Comparison of ENCODE assay signal across 9 cellular contexts in genomic region chr20:57596998-57597939, GRCh38. TPM values are rescaled to one million over a fixed set of nuclear protein-coding genes. Genes with fewer than 3 reads are reported as not detected.
DNase-seq lines count a peak whose midpoint lies in the region; ATAC-seq and TF ChIP-seq lines count a peak whose summit lies in the region.
"Had no signal": no experiment of that assay in that cellular context is flagged by ENCODE, and none has a peak within 500 bp of the region (broad histone marks: within the 10 kb centered on the region; RNA-seq: fewer than 3 reads in every experiment).

No MANE protein-coding gene starts in this region.

- H3K9me3 ChIP-seq in adrenal gland (replicated peaks in 1 of 3) (no peaks in the 10 kb centered on the region), right atrium auricular region (no peaks in the 10 kb centered on the region), skeletal muscle satellite cell (replicated peaks; ENCODE audit: low read length) (no peaks in the 10 kb centered on the region)

- no peak overlapping the region for H3K9ac ChIP-seq in skeletal muscle satellite cell (ENCODE audit: low read depth, low read length)

- no peaks in the 10 kb centered on the region for H3K36me3 ChIP-seq in adrenal gland (replicated peaks in 1 of 2)
- no peaks in the 10 kb centered on the region for H3K36me3 ChIP-seq in right atrium auricular region
- H3K36me3 ChIP-seq in skeletal muscle satellite cell (ENCODE audit: insufficient read depth, low read length), result no peaks in the 10 kb centered on the region

- intact Hi-C loops in adrenal gland (cut with DNase I), result loop anchor here (2.0 to 10.0 kb wide), 4 partner anchors 212 to 612 kb away; no protein-coding TSS in a partner anchor

- no peak overlapping the region for H3K4me3 ChIP-seq in adrenal gland
- H3K4me3 ChIP-seq in right atrium auricular region, result no peak overlapping the region
- no peak overlapping the region for H3K4me3 ChIP-seq in skeletal muscle satellite cell (ENCODE audit: low read length)

- peak; percentile 62 for DNase-seq in SIG-M5 treated with dmso at 0.1 percent for 504 hours (lab: John Stamatoyannopoulos, UW; ENCODE audit: unreplicated experiment)
- DNase-seq in SIG-M5 (lab: John Stamatoyannopoulos, UW), result no peak
- DNase-seq in T-helper 1 cell, result peak; percentile 49 to 70 (median 64)
- DNase-seq in adrenal gland, result peak; percentile 32 to 72 (median 67)
- DNase-seq in right atrium auricular region (ENCODE audit: low spot score), result no peak

- H3K4me1 ChIP-seq in adrenal gland (replicated peaks in 1 of 2) (no peaks in the 10 kb centered on the region), right atrium auricular region (peaks cover 0 to 8% of the 10 kb centered on the region in 2 donors), skeletal muscle satellite cell (ENCODE audit: control insufficient read depth, insufficient read depth, low read length) (peaks cover 3% of the 10 kb centered on the region)

- H3K27me3 ChIP-seq in adrenal gland, result no peaks in the 10 kb centered on the region
- no peaks in the 10 kb centered on the region for H3K27me3 ChIP-seq in right atrium auricular region
- peaks cover 30% of the 10 kb centered on the region for H3K27me3 ChIP-seq in skeletal muscle satellite cell (ENCODE audit: control insufficient read depth, insufficient read depth, low read length)

- ATAC-seq in HG03521 (IDR thresholded peaks at IDR 0.05; ENCODE audit: unreplicated experiment), result no peak

- H3K4me2 ChIP-seq in skeletal muscle satellite cell (ENCODE audit: low read length), result peak overlapping the region; percentile 48

- TF ChIP-seq POLR2A in adrenal gland (IDR thresholded peaks at IDR 0.05), result no peak

- TF ChIP-seq CTCF in adrenal gland (IDR thresholded peaks at IDR 0.05) (peak; percentile 63 to 93 (median 86)), right atrium auricular region (IDR thresholded peaks at IDR 0.05) (peak; percentile 94 to 99)

- no peak for TF ChIP-seq EP300 in Ishikawa (IDR thresholded peaks at IDR 0.05; ENCODE audit: borderline replicate concordance)

- no peak overlapping the region for H3K27ac ChIP-seq in adrenal gland
- no peak overlapping the region for H3K27ac ChIP-seq in right atrium auricular region

- TF ChIP-seq RAD21 in Ishikawa (IDR thresholded peaks at IDR 0.05; ENCODE audit: low read depth), result peak; percentile 87

- WGBS in adrenal gland, 4 donors, result 20 to 63% (median 39%) methylated on average over 11 to 39 of the region's 39 CpGs

TF ChIP-seq in Ishikawa, 13 proteins besides CTCF, POLR2A, EP300 and RAD21:
- TF ChIP-seq NFIC (IDR thresholded peaks at IDR 0.05) (no peak), TEAD4 (IDR thresholded peaks at IDR 0.05) (no peak), YY1 (IDR thresholded peaks at IDR 0.05; ENCODE audit: low read depth) (no peak), CREB1 (IDR thresholded peaks at IDR 0.05; ENCODE audit: low read depth) (no peak), REST (IDR thresholded peaks at IDR 0.05; ENCODE audit: low read depth) (no peak), FOXM1 (IDR thresholded peaks at IDR 0.05; ENCODE audit: borderline replicate concordance, low read depth) (no peak), EGR1 (IDR thresholded peaks at IDR 0.05) (no peak), ZBTB7A (IDR thresholded peaks at IDR 0.05; ENCODE audit: low read depth) (no peak), TAF1 (IDR thresholded peaks at IDR 0.05; ENCODE audit: low read depth) (no peak), MAX (IDR thresholded peaks at IDR 0.05) (no peak), TCF12 (IDR thresholded peaks at IDR 0.05; ENCODE audit: low read depth) (no peak), USF1 (IDR thresholded peaks at IDR 0.05) (no peak), CEBPB (IDR thresholded peaks at IDR 0.05) (no peak)
TF ChIP-seq in Ishikawa: peak in this region for 0.

RNA-seq across cellular contexts. Expression of gene ZBP1, which starts 23.0 kb away (rescaled TPM):
- 1 to 10 TPM in 1 of 8 donors, under 1 TPM in 5, not detected in 2; 0.14 to 1.8 (median 0.59) TPM for total RNA-seq in adrenal gland
- 1 to 10 TPM in 1 of 3 donors, under 1 TPM in 2; 0.67 to 2.9 (median 0.82) TPM for polyA plus RNA-seq in adrenal gland
- total RNA-seq in right atrium auricular region, result not detected
- not detected in 2 replicates for total RNA-seq in skeletal muscle satellite cell (2012; rRNA removed)
- total RNA-seq: renal cortical epithelial cell had no signal

RNA-seq across cellular contexts. Expression of gene PCK1, which starts 36.4 kb away (rescaled TPM):
- total RNA-seq in adrenal gland (1 to 10 TPM in 3 of 8 donors, under 1 TPM in 5; 0.06 to 4.7 (median 0.68) TPM), right atrium auricular region (1 to 10 TPM in 1 of 2 donors, under 1 TPM in 1; 0.52 to 4.7 TPM)
- 1 to 10 TPM in 1 of 3 donors, under 1 TPM in 2; 0.56 to 5.4 (median 0.62) TPM for polyA plus RNA-seq in adrenal gland
- total RNA-seq in skeletal muscle satellite cell (2012; rRNA removed), result not detected in 2 replicates

Comparison
In these comparisons a context has a peak if more than half of its experiments do, and no peak if none do; other contexts are left out.
1. DNase-seq: peak in SIG-M5 treated with dmso at 0.1 percent for 504 hours (single experiment), T-helper 1 cell (5 of 5) and adrenal gland (7 of 7); none in SIG-M5 (single experiment) and right atrium auricular region (single experiment).